In the genomic region with DNA sequence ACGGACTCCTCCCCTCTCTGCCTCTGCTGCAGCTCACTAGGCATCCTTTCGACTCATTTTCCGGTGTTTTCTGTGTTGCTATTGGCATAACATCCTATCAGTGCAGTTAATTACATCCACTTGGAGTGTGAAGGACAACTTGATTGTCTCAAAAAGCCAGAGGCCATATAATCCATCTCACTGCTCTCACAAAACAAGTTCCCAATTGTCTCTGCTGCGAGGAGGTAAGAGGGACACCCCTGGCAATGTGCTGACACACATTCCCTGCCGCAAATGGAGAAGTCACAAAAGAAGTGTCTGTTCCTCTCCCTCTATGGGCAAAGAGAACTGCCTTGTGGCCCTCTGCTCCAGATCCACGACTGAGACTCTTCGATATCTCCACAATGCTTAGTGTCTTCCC, we compare ENCODE assay signal across 26 cellular contexts.
"Had no signal": no experiment of that assay in that cellular context is flagged by ENCODE, and none has a peak within 500 bp of the region (broad histone marks: within the 10 kb centered on the region; RNA-seq: fewer than 3 reads in every experiment).

No MANE protein-coding gene starts in this region.

- H3K4me3 ChIP-seq: ascending aorta, breast epithelium, cardiac muscle cell, colonic mucosa, gastroesophageal sphincter had no signal

- H3K9me3 ChIP-seq: ascending aorta, breast epithelium, colonic mucosa, gastroesophageal sphincter had no signal

- ATAC-seq: activated CD4-positive, alpha-beta T cell treated with anti-CD3 and anti-CD28 coated beads for 36 hours; activated CD8-positive, alpha-beta memory T cell treated with anti-CD3 and anti-CD28 coated beads, Interleukin-2, amount 10 ng/mL, durations not matched to agents 7 days and 5 days; activated CD8-positive, alpha-beta T cell treated with anti-CD3 and anti-CD28 coated beads, Interleukin-2, amount 10 ng/mL, durations not matched to agents 7 days and 5 days; activated naive CD4-positive, alpha-beta T cell treated with anti-CD3 and anti-CD28 coated beads, Interleukin-2, amount 50 U/mL, for 72 hours; esophagus mucosa; foreskin keratinocyte; gastroesophageal sphincter had no signal

- H3K4me1 ChIP-seq: ascending aorta, breast epithelium, colonic mucosa, foreskin keratinocyte, gastroesophageal sphincter had no signal

- H3K36me3 ChIP-seq: ascending aorta, breast epithelium, cardiac muscle cell, colonic mucosa, gastroesophageal sphincter had no signal

- H3K27me3 ChIP-seq: ascending aorta, breast epithelium, cardiac muscle cell, colonic mucosa, foreskin keratinocyte had no signal

- DNase-seq: activated CD4-positive, alpha-beta memory T cell treated with anti-CD3 and anti-CD28 coated beads for 36 hours; activated CD4-positive, alpha-beta T cell treated with anti-CD3 and anti-CD28 coated beads for 36 hours; activated CD4-positive, alpha-beta T cell treated with anti-CD3 and anti-CD28 coated beads, Interleukin-2, amount 10 ng/mL, durations not matched to agents 24 days and 14 days; activated CD4-positive, CD25-positive, alpha-beta regulatory T cell; activated CD4-positive, CD25-positive, alpha-beta regulatory T cell treated with anti-CD3 and anti-CD28 coated beads, Interleukin-2, amount 50 U/mL, for 72 hours; activated CD8-positive, alpha-beta memory T cell treated with anti-CD3 and anti-CD28 coated beads, Interleukin-2, amount 10 ng/mL, durations not matched to agents 7 days and 5 days; activated CD8-positive, alpha-beta memory T cell treated with anti-CD3 and anti-CD28 coated beads, Interleukin-2, amount 50 U/mL, for 4 hours; activated CD8-positive, alpha-beta T cell treated with anti-CD3 and anti-CD28 coated beads, Interleukin-2, amount 10 ng/mL, durations not matched to agents 7 days and 5 days; activated effector memory CD4-positive, alpha-beta T cell treated with anti-CD3 and anti-CD28 coated beads, Interleukin-2, amount 50 U/mL, for 16 hours; activated naive CD4-positive, alpha-beta T cell; activated naive CD4-positive, alpha-beta T cell treated with anti-CD3 and anti-CD28 coated beads, Interleukin-2, amount 10 ng/mL, durations not matched to agents 7 days and 5 days; activated naive CD8-positive, alpha-beta T cell treated with anti-CD3 and anti-CD28 coated beads, Interleukin-2, amount 10 ng/mL, durations not matched to agents 7 days and 5 days; activated T-cell treated with anti-CD3 and anti-CD28 coated beads, Interleukin-2, amount 50 U/mL, for 1 hour; activated T-cell treated with anti-CD3 and anti-CD28 coated beads, Interleukin-2, amount 50 U/mL, for 48 hours; central memory CD4-positive, alpha-beta T cell; cerebellar nuclear complex; colonic mucosa; effector memory CD4-positive, alpha-beta T cell; endodermal cell; foreskin keratinocyte had no signal

- H3K27ac ChIP-seq: ascending aorta, breast epithelium, cardiac muscle cell, colonic mucosa, foreskin keratinocyte, gastroesophageal sphincter had no signal
